ENCODE assay signal across 1 cellular context in genomic region chr2:47195149-47195548, GRCh38.
TF ChIP-seq lines count a peak whose summit lies in the region.

No MANE protein-coding gene starts in this region.

TF ChIP-seq in H1, 55 proteins besides CTCF, POLR2A, EP300 and RAD21:
- no peak for TF ChIP-seq FOSL1 (IDR thresholded peaks at IDR 0.05; ENCODE audit: insufficient read depth, low read depth, low read length)
- TF ChIP-seq TCF12 (IDR thresholded peaks at IDR 0.05; ENCODE audit: low read depth, low read length) = no peak
- TF ChIP-seq, protein P1, sequence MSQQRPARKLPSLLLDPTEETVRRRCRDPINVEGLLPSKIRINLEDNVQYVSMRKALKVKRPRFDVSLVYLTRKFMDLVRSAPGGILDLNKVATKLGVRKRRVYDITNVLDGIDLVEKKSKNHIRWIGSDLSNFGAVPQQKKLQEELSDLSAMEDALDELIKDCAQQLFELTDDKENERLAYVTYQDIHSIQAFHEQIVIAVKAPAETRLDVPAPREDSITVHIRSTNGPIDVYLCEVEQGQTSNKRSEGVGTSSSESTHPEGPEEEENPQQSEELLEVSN (IDR thresholded peaks at IDR 0.05) = no peak
- TF ChIP-seq SAP30 (IDR thresholded peaks at IDR 0.05; ENCODE audit: insufficient read depth, insufficient replicate concordance, low read length) = no peak
- no peak for TF ChIP-seq EGR1 (IDR thresholded peaks at IDR 0.05; ENCODE audit: borderline replicate concordance, low read depth, low read length)
- TF ChIP-seq MAFK (IDR thresholded peaks at IDR 0.05; ENCODE audit: low read depth, low read length) = no peak
- TF ChIP-seq, protein P2, sequence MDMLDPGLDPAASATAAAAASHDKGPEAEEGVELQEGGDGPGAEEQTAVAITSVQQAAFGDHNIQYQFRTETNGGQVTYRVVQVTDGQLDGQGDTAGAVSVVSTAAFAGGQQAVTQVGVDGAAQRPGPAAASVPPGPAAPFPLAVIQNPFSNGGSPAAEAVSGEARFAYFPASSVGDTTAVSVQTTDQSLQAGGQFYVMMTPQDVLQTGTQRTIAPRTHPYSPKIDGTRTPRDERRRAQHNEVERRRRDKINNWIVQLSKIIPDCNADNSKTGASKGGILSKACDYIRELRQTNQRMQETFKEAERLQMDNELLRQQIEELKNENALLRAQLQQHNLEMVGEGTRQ (IDR thresholded peaks at IDR 0.05; ENCODE audit: low read length) = no peak
- TF ChIP-seq RXRA (IDR thresholded peaks at IDR 0.05; ENCODE audit: insufficient read depth, low read depth, low read length) = no peak
- TF ChIP-seq TEAD4 (IDR thresholded peaks at IDR 0.05; ENCODE audit: low read depth, low read length) = no peak
- no peak for TF ChIP-seq NRF1 (IDR thresholded peaks at IDR 0.05; ENCODE audit: low read depth, low read length)
- no peak for TF ChIP-seq SIRT6 (IDR thresholded peaks at IDR 0.05; ENCODE audit: low read length)
- no peak for TF ChIP-seq SP4 (IDR thresholded peaks at IDR 0.05; ENCODE audit: low read length)
- TF ChIP-seq BACH1 (IDR thresholded peaks at IDR 0.05; ENCODE audit: low read length) = no peak
